Comparison of ENCODE assay signal across 35 cellular contexts in genomic region chr5:59729357-59729756, GRCh38.
"Had no signal": no experiment of that assay in that cellular context is flagged by ENCODE, and none has a peak within 500 bp of the region (broad histone marks: within the 10 kb centered on the region; RNA-seq: fewer than 3 reads in every experiment).

No MANE protein-coding gene starts in this region.

- H3K4me3 ChIP-seq: MG63 had no signal

- H3K9ac ChIP-seq: KMS-11 had no signal

- H3K27ac ChIP-seq: KMS-11 had no signal

- H3K27me3 ChIP-seq: MG63 had no signal

- H3K4me2 ChIP-seq: KMS-11 had no signal

- H3K9me3 ChIP-seq: MG63 had no signal

- DNase-seq: Karpas-422, Kasumi-1, MG63, MM.1S, MV-4-11, NCI-H1048, NCI-H1092, NCI-H1092 treated with DMSO at 0.1 percent for 48 hours, NCI-H1105, NCI-H1105 treated with DMSO at 0.1 percent for 48 hours, NCI-H1417, NCI-H1417 treated with DMSO at 0.1 percent for 48 hours, NCI-H1436, NCI-H1436 treated with DMSO at 0.1 percent for 48 hours, NCI-H146, NCI-H1694, NCI-H1694 treated with DMSO at 0.1 percent for 48 hours, NCI-H187, NCI-H187 treated with DMSO at 0.1 percent for 48 hours, NCI-H1930, NCI-H2029, NCI-H2029 treated with DMSO at 0.1 percent for 48 hours, NCI-H2081, NCI-H2081 treated with DMSO at 0.1 percent for 48 hours, NCI-H2107, NCI-H2171, NCI-H2171 treated with DMSO at 0.1 percent for 48 hours, NCI-H2227 treated with DMSO at 0.1 percent for 48 hours, NCI-H226, NCI-H345, NCI-H446, NCI-H446 treated with DMSO at 0.1 percent for 48 hours, NCI-H510A, NCI-H510A treated with DMSO at 0.1 percent for 48 hours had no signal

- H3K36me3 ChIP-seq: MG63 had no signal
